ENCODE assay signal across 2 cellular contexts in genomic region chr13:61600360-61601033, GRCh38.
A peak's percentile ranks its signal among the peaks of the same experiment; 100 is the strongest.
TF ChIP-seq lines count a peak whose summit lies in the region.

No MANE protein-coding gene starts in this region.

TF ChIP-seq in liver, 16 proteins besides CTCF, POLR2A, EP300 and RAD21 (continued from another document):
- no peak for TF ChIP-seq REST (IDR thresholded peaks at IDR 0.05)
- TF ChIP-seq SP1 (IDR thresholded peaks at IDR 0.05), result peak; percentile 61
- TF ChIP-seq JUND (IDR thresholded peaks at IDR 0.05), result no peak
- TF ChIP-seq HNF4G (IDR thresholded peaks at IDR 0.05), result no peak
- TF ChIP-seq FOXA2 (IDR thresholded peaks at IDR 0.05), result peak; percentile 49
- peak; percentile 77 for TF ChIP-seq YY1 (IDR thresholded peaks at IDR 0.05)

TF ChIP-seq in HepG2, 621 proteins besides CTCF, POLR2A, EP300 and RAD21 (continued from another document):
- TF ChIP-seq PRDM10 (CRISPR knock-in tag; IDR thresholded peaks at IDR 0.05; ENCODE audit: low read depth), result no peak
- TF ChIP-seq ATF7 (IDR thresholded peaks at IDR 0.05), result no peak
- TF ChIP-seq ATF7 (CRISPR knock-in tag; IDR thresholded peaks at IDR 0.05), result no peak
- TF ChIP-seq ZNF276 (CRISPR knock-in tag; IDR thresholded peaks at IDR 0.05; ENCODE audit: low read depth), result no peak
- TF ChIP-seq JUNB (CRISPR knock-in tag; IDR thresholded peaks at IDR 0.05; ENCODE audit: borderline replicate concordance), result no peak
- no peak for TF ChIP-seq UBTF (CRISPR knock-in tag; IDR thresholded peaks at IDR 0.05)
- TF ChIP-seq PRDM15 (CRISPR knock-in tag; IDR thresholded peaks at IDR 0.05), result no peak
- TF ChIP-seq ETS1 (CRISPR knock-in tag; IDR thresholded peaks at IDR 0.05), result no peak
- no peak for TF ChIP-seq ZNF639 (CRISPR knock-in tag; conservative IDR thresholded peaks at IDR 0.05)
